Comparison of ENCODE assay signal across 6 cellular contexts in genomic region chr12:39971348-39971747, GRCh38.
"Had no signal": no experiment of that assay in that cellular context is flagged by ENCODE, and none has a peak within 500 bp of the region (broad histone marks: within the 10 kb centered on the region; RNA-seq: fewer than 3 reads in every experiment).

No MANE protein-coding gene starts in this region.

- DNase-seq: H9 had no signal

- H3K4me3 ChIP-seq: GM23338 had no signal

- H2AFZ ChIP-seq: GM23338 had no signal

- ATAC-seq: GM23338, HepG2 had no signal

- H3K4me2 ChIP-seq: GM23338 had no signal

- H3K27ac ChIP-seq: HL-60 had no signal

- FAIRE-seq: H1, H54, HepG2 had no signal
